ENCODE assay signal across 12 cellular contexts in genomic region chr16:56626685-56627084, GRCh38. TPM values are rescaled to one million over a fixed set of nuclear protein-coding genes. Genes with fewer than 3 reads are reported as not detected.
DNase-seq lines count a peak whose midpoint lies in the region; ATAC-seq, FAIRE-seq and TF ChIP-seq lines count a peak whose summit lies in the region.
"Had no signal": no experiment of that assay in that cellular context is flagged by ENCODE, and none has a peak within 500 bp of the region (broad histone marks: within the 10 kb centered on the region; RNA-seq: fewer than 3 reads in every experiment).

No MANE protein-coding gene starts in this region.

- POLR2A ChIA-PET in PC-3 (lab: Charles Lee; ENCODE audit: unreplicated experiment): interaction anchor here (0.6 kb wide), 1 partner anchor 321 kb away, joined by 4 read pairs; no protein-coding TSS in a partner anchor

- peak overlapping the region; percentile 72 for H3K4me2 ChIP-seq in PC-3 (ENCODE audit: low read length)
- H3K4me2 ChIP-seq in astrocyte (ENCODE audit: low read length): peak overlapping the region; percentile 97

- no peaks in the 10 kb centered on the region for H4K20me1 ChIP-seq in PC-3 (ENCODE audit: low read length)
- H4K20me1 ChIP-seq in astrocyte (ENCODE audit: insufficient read depth, low read length): peaks cover 11% of the 10 kb centered on the region

- ATAC-seq in PC-3: peak; percentile 19; the same call in 1 of the 2 replicates

- H3K4me3 ChIP-seq in PC-3 (ENCODE audit: low read length) (no peak overlapping the region; the same call in 1 of the 2 replicates), astrocyte (ENCODE audit: insufficient read depth, low read depth, low read length) (peak overlapping the region; percentile 76), iPS-15b (ENCODE audit: low read depth, low read length) (peak overlapping the region; percentile 67), spleen (peak overlapping the region in 6 of 8 donors; percentile 47 to 75 (median 49)), H7 (ENCODE audit: insufficient read depth, low read depth, low read length) (no peak overlapping the region)

- peaks cover 5% of the 10 kb centered on the region for H3K4me1 Mint-ChIP-seq in astrocyte (ENCODE audit: low read depth, unreplicated experiment)

- peak overlapping the region; percentile 66 for H3K4me3 Mint-ChIP-seq in astrocyte (ENCODE audit: unreplicated experiment)

- peaks cover 59% of the 10 kb centered on the region for H3K27me3 Mint-ChIP-seq in astrocyte (ENCODE audit: low read depth, unreplicated experiment)

- peaks cover 6% of the 10 kb centered on the region for H3K36me3 Mint-ChIP-seq in astrocyte (ENCODE audit: low read depth, unreplicated experiment)
- H3K36me3 Mint-ChIP-seq: activated CD4-positive, alpha-beta memory T cell treated with anti-CD3 and anti-CD28 coated beads for 36 hours had no signal

- intact Hi-C loops in PC-3 (cut with micrococcal nuclease): loop anchor here (2.0 kb wide), 1 partner anchor 20 kb away; no protein-coding TSS in a partner anchor
- intact Hi-C loops in spleen (cut with DNase I; ENCODE audit: low total_unique reads): no loop called here

- H3K36me3 ChIP-seq in PC-3 (ENCODE audit: low read depth, low read length) (no peaks in the 10 kb centered on the region), astrocyte (ENCODE audit: insufficient read depth, low read length) (no peaks in the 10 kb centered on the region), iPS-15b (ENCODE audit: control insufficient read depth, insufficient read depth, low read length) (no peaks in the 10 kb centered on the region), spleen (no peaks in the 10 kb centered on the region), H7 (replicated peaks; ENCODE audit: control insufficient read depth, insufficient read depth, low read length) (no peaks in the 10 kb centered on the region)

- H3K27me3 ChIP-seq in PC-3 (ENCODE audit: low read length) (no peaks in the 10 kb centered on the region), astrocyte (ENCODE audit: insufficient read depth, low read length) (peaks cover 9% of the 10 kb centered on the region), iPS-15b (ENCODE audit: control insufficient read depth, insufficient read depth, low read length) (peaks cover 93% of the 10 kb centered on the region), spleen (replicated peaks in 1 of 7) (peaks cover 0 to 41% (median 19%) of the 10 kb centered on the region in 7 donors), H7 (ENCODE audit: control insufficient read depth, insufficient read depth, low read length) (peaks cover 83% of the 10 kb centered on the region)

- H3K9me3 ChIP-seq in PC-3 (ENCODE audit: low read length) (no peaks in the 10 kb centered on the region), astrocyte (ENCODE audit: insufficient read depth, low read depth, low read length) (no peaks in the 10 kb centered on the region), iPS-15b (ENCODE audit: control insufficient read depth, insufficient read depth, low read length) (no peaks in the 10 kb centered on the region), spleen (no peaks in the 10 kb centered on the region)

- peak overlapping the region; percentile 66 for H3K27ac Mint-ChIP-seq in astrocyte (ENCODE audit: unreplicated experiment)
- H3K27ac Mint-ChIP-seq: activated CD4-positive, alpha-beta memory T cell treated with anti-CD3 and anti-CD28 coated beads for 36 hours had no signal

- TF ChIP-seq POLR2A in spleen (IDR thresholded peaks at IDR 0.05): no peak

- H3K9me2 ChIP-seq in PC-3 (replicated peaks; ENCODE audit: low read length): no peaks in the 10 kb centered on the region

- CTCF ChIA-PET in PC-3 (lab: Charles Lee): interaction anchor here (0.9 kb wide), 1 partner anchor 26 kb away, joined by 3 read pairs; no protein-coding TSS in a partner anchor

- no peak for DNase-seq in PC-3
- no peak for DNase-seq in astrocyte (ENCODE audit: low read depth)
- no peak for DNase-seq in spleen
- DNase-seq in KG1 (lab: John Stamatoyannopoulos, UW): no peak
- no peak for DNase-seq in H7
- no peak for DNase-seq in HK-2 (ENCODE audit: unreplicated experiment)
- no peak for DNase-seq in hepatic stellate cell (ENCODE audit: low spot score)
- DNase-seq: activated CD4-positive, alpha-beta memory T cell treated with anti-CD3 and anti-CD28 coated beads for 36 hours; effector CD4-positive, alpha-beta T cell; MM.1S had no signal

- no TSS peak for BruUV-seq in PC-3 (replicated peaks; lab: Mats Ljungman, UMichigan)

- H3K9ac ChIP-seq in PC-3 (ENCODE audit: low read length) (peak overlapping the region; percentile 19; the same call in 1 of the 2 replicates), astrocyte (ENCODE audit: low read length) (peak overlapping the region; percentile 85), iPS-15b (ENCODE audit: low read depth, low read length) (no peak overlapping the region)

- no peaks in the 10 kb centered on the region for H3K9me3 Mint-ChIP-seq in astrocyte (ENCODE audit: unreplicated experiment)
- H3K9me3 Mint-ChIP-seq: activated CD4-positive, alpha-beta memory T cell treated with anti-CD3 and anti-CD28 coated beads for 36 hours had no signal

- H3K79me2 ChIP-seq in PC-3 (ENCODE audit: low read length): no peaks in the 10 kb centered on the region
- H3K79me2 ChIP-seq in astrocyte (ENCODE audit: insufficient read depth, low read length): peaks cover 20% of the 10 kb centered on the region

- H3F3A ChIP-seq in PC-3 (ENCODE audit: low read length, unreplicated experiment): no peaks in the 10 kb centered on the region

- no peak for FAIRE-seq in astrocyte (lab: Jason Lieb, UNC)

- TF ChIP-seq CTCF in PC-3 (conservative IDR thresholded peaks at IDR 0.05; ENCODE audit: low read depth, low read length): no peak
- TF ChIP-seq CTCF in astrocyte (IDR thresholded peaks at IDR 0.05; ENCODE audit: insufficient read depth, low read depth, low read length): no peak
- no peak for TF ChIP-seq CTCF in spleen (IDR thresholded peaks at IDR 0.05 in 8 of 11, conservative IDR thresholded peaks at IDR 0.05 in 3 of 11)

- H3K27ac ChIP-seq in PC-3 (ENCODE audit: low read length) (peak overlapping the region; percentile 47; the same call in 1 of the 2 replicates), astrocyte (ENCODE audit: low read depth, low read length) (peak overlapping the region; percentile 40), spleen (peak overlapping the region in 3 of 8 donors; percentile 71 to 84 (median 83))

- peak overlapping the region; percentile 76 for H2AFZ ChIP-seq in PC-3 (ENCODE audit: low read length)
- no peak overlapping the region for H2AFZ ChIP-seq in astrocyte (ENCODE audit: low read depth, low read length)

- WGBS in spleen, 5 donors: 62 to 73% (median 69%) methylated on average over 7 of the region's 7 CpGs

- peaks cover 9% of the 10 kb centered on the region for H3K4me1 ChIP-seq in PC-3 (ENCODE audit: insufficient read depth, low read length)
- peaks cover 25% of the 10 kb centered on the region for H3K4me1 ChIP-seq in astrocyte (ENCODE audit: insufficient read depth, low read length)
- H3K4me1 ChIP-seq in iPS-15b (ENCODE audit: control insufficient read depth, insufficient read depth, low read length): peaks cover 8% of the 10 kb centered on the region
- peaks cover 0 to 48% (median 22%) of the 10 kb centered on the region in 6 donors for H3K4me1 ChIP-seq in spleen

RNA-seq across cellular contexts. Expression of gene MT1E, which starts 1.1 kb away (rescaled TPM):
- not detected in 2 replicates for total RNA-seq in PC-3 (2014; rRNA removed)
- 10.7 and 11.9 TPM in 2 replicates for total RNA-seq in astrocyte
- total RNA-seq in spleen: 10 to 100 TPM in 6 of 7 donors, 1 to 10 TPM in 1; 2.5 to 49.6 (median 19.7) TPM
- 10 to 100 TPM; 21.0 to 34.0 (median 33.0) TPM for polyA plus RNA-seq in spleen
- 22.3 and 35.8 TPM in 2 replicates for total RNA-seq in H7 (2014; rRNA removed; shearing (Covaris generic))
- total RNA-seq: G401 had no signal

RNA-seq across cellular contexts. Expression of gene MT1M, which starts 5.8 kb away (rescaled TPM):
- 1.3 and 1.5 TPM in 2 replicates for total RNA-seq in PC-3 (2014; rRNA removed)
- total RNA-seq in astrocyte: not detected in 2 replicates
- 1 to 10 TPM in 6 of 7 donors, under 1 TPM in 1; 0.44 to 6.1 (median 3.5) TPM for total RNA-seq in spleen
- polyA plus RNA-seq in spleen: 10 to 100 TPM in 1 of 3 donors, 1 to 10 TPM in 1, under 1 TPM in 1; 0.93 to 11.8 (median 7.6) TPM
- 0.80 and 0.81 TPM in 2 replicates for total RNA-seq in H7 (2014; rRNA removed; shearing (Covaris generic))
- total RNA-seq: activated CD4-positive, alpha-beta memory T cell treated with anti-CD3 and anti-CD28 coated beads for 36 hours; G401 had no signal

RNA-seq across cellular contexts. Expression of gene MT1A, which starts 11.8 kb away (rescaled TPM):
- not detected in 2 replicates for total RNA-seq in PC-3 (2014; rRNA removed)
- not detected in 2 replicates for total RNA-seq in astrocyte
- total RNA-seq in spleen: 10 to 100 TPM in 1 of 7 donors, 1 to 10 TPM in 2, not detected in 4; 1.5 to 27.3 (median 1.5) TPM
- polyA plus RNA-seq in spleen: 10 to 100 TPM in 1 of 3 donors, 1 to 10 TPM in 2; 1.1 to 14.2 (median 8.5) TPM
- total RNA-seq in H7 (2014; rRNA removed; shearing (Covaris generic)): 1.1 TPM in 1 of 2 replicates, not detected in the other
- total RNA-seq: G401 had no signal

RNA-seq across cellular contexts. Expression of gene MT2A, which starts 18.3 kb away (rescaled TPM):
- 683 and 758 TPM in 2 replicates for total RNA-seq in PC-3 (2014; rRNA removed)
- 84.2 and 112 TPM in 2 replicates for total RNA-seq in astrocyte
- 10 to 100 TPM; 25.3 to 96.9 (median 43.8) TPM for total RNA-seq in spleen
- polyA plus RNA-seq in spleen: 100 to 1,000 TPM in 2 of 3 donors, 10 to 100 TPM in 1; 73.3 to 176 (median 112) TPM
- total RNA-seq in H7 (2014; rRNA removed; shearing (Covaris generic)): 31.9 and 36.9 TPM in 2 replicates
- total RNA-seq: G401 had no signal

RNA-seq across cellular contexts. Expression of gene MT1B, which starts 25.0 kb away (rescaled TPM):
- not detected in 2 replicates for total RNA-seq in PC-3 (2014; rRNA removed)
- total RNA-seq in astrocyte: not detected in 2 replicates
- total RNA-seq in spleen: not detected
- polyA plus RNA-seq in spleen: not detected
- not detected in 2 replicates for total RNA-seq in H7 (2014; rRNA removed; shearing (Covaris generic))
- total RNA-seq: activated CD4-positive, alpha-beta memory T cell treated with anti-CD3 and anti-CD28 coated beads for 36 hours; G401 had no signal

Comparison
In these comparisons a context has a peak if more than half of its experiments do, and no peak if none do; other contexts are left out.
1. H3K4me3 ChIP-seq: peak in astrocyte (single experiment), iPS-15b (single experiment) and spleen (6 of 8); none in PC-3 (single experiment) and H7 (single experiment).